In the genomic region with DNA sequence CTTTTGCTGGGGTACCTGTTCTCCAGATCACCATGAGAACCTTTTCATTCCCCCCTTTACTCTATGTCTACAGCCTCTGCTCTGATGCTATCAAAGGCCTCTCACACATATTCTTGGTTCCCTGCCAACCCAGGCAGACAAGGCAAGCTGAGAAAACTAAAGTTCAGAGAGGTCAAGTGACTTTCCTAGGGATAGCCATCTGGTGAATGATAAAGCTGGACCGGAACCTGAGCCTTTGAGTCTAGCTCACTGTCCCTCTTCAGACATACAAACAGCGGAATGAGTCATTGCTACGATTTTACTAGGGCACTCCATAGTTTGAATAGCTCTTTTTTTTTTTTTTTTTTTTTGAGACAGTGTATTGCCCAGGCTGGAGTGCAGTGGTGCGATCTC, we compare ENCODE assay signal across 9 cellular contexts.
DNase-seq lines count a peak whose midpoint lies in the region; ATAC-seq and TF ChIP-seq lines count a peak whose summit lies in the region.
"Had no signal": no experiment of that assay in that cellular context is flagged by ENCODE, and none has a peak within 500 bp of the region (broad histone marks: within the 10 kb centered on the region; RNA-seq: fewer than 3 reads in every experiment).

No MANE protein-coding gene starts in this region.

- peak overlapping the region; percentile 75 to 79 for H3K27ac ChIP-seq in mucosa of rectum (ENCODE audit: low read depth in 2 of 2, low read length in 2 of 2)
- H3K27ac ChIP-seq: KMS-11 had no signal

- ATAC-seq in GM19452 (IDR thresholded peaks at IDR 0.05; ENCODE audit: unreplicated experiment) (no peak), HG03095 (IDR thresholded peaks at IDR 0.05; ENCODE audit: unreplicated experiment) (no peak)

- DNase-seq in CMK (ENCODE audit: low read depth) (peak; percentile 74), NCI-H2171 treated with DMSO at 0.1 percent for 48 hours (lab: John Stamatoyannopoulos, UW) (peak; percentile 83), choroid plexus epithelial cell (ENCODE audit: low read depth) (peak; percentile 25)
- DNase-seq in activated CD4-positive, CD25-positive, alpha-beta regulatory T cell treated with anti-CD3 and anti-CD28 coated beads, Interleukin-2, amount 50 U/mL, for 72 hours = no peak
- DNase-seq in stimulated activated CD4-positive, alpha-beta T cell treated with anti-CD3 and anti-CD28 coated beads, Interleukin-2, amount 100 ng/mL, for 48 hours = no peak

- H3K27me3 ChIP-seq in mucosa of rectum (ENCODE audit: control insufficient read depth in 2 of 2, insufficient read depth in 2 of 2, low read length in 2 of 2) = no peaks in the 10 kb centered on the region

- peaks cover 24 to 30% of the 10 kb centered on the region in 2 donors for H3K4me1 ChIP-seq in mucosa of rectum (ENCODE audit: control insufficient read depth in 2 of 2, insufficient read depth in 2 of 2, low read length in 2 of 2)

- H3K4me3 ChIP-seq in choroid plexus epithelial cell (ENCODE audit: low read depth, low read length) (no peak overlapping the region), mucosa of rectum (ENCODE audit: low read length in 2 of 2) (peak overlapping the region in 1 of 2 donors; percentile 4)

- H3K9ac ChIP-seq in mucosa of rectum (ENCODE audit: low read depth in 1 of 2, low read length in 2 of 2) = no peak overlapping the region
- H3K9ac ChIP-seq: KMS-11 had no signal

- no peak for TF ChIP-seq CTCF in choroid plexus epithelial cell (conservative IDR thresholded peaks at IDR 0.05; ENCODE audit: low read depth, low read length)

- H3K9me3 ChIP-seq in mucosa of rectum (ENCODE audit: control insufficient read depth in 2 of 2, low read length in 2 of 2) = no peaks in the 10 kb centered on the region

- H3K36me3 ChIP-seq in mucosa of rectum (ENCODE audit: control insufficient read depth in 2 of 2, insufficient read depth in 2 of 2, low read length in 2 of 2) = no peaks in the 10 kb centered on the region

Comparison
In these comparisons a context has a peak if more than half of its experiments do, and no peak if none do; other contexts are left out.
1. DNase-seq: peak in CMK (single experiment), NCI-H2171 treated with DMSO at 0.1 percent for 48 hours (single experiment) and choroid plexus epithelial cell (single experiment); none in activated CD4-positive, CD25-positive, alpha-beta regulatory T cell treated with anti-CD3 and anti-CD28 coated beads, Interleukin-2, amount 50 U/mL, for 72 hours (single experiment) and stimulated activated CD4-positive, alpha-beta T cell treated with anti-CD3 and anti-CD28 coated beads, Interleukin-2, amount 100 ng/mL, for 48 hours (0 of 2).